ENCODE assay signal across 20 cellular contexts in the genomic region with DNA sequence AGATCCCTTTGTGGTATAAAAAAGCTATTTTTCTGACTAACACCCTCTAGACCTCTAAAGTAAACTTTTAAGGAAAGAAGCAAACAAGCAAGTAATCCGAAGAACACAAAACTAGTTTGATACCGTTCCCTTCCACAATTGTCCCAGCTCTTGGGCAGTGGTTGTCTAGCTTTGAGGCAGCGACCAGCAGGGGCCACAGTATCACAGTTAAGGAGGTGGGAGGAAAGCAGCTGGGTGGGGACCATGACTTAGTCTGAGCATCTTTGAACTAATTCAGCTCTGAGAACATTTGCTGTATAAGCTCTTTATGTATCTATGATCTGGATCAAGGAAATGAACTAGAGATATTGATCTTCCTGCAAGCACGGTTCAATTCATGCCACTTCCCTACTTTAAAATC.
"Had no signal": no experiment of that assay in that cellular context is flagged by ENCODE, and none has a peak within 500 bp of the region (broad histone marks: within the 10 kb centered on the region; RNA-seq: fewer than 3 reads in every experiment).

No MANE protein-coding gene starts in this region.

- H3K27ac Mint-ChIP-seq: memory B cell; stimulated activated memory B cell treated with anti-CD40 and anti-IgM and Interleukin-4, amounts not matched to agents 10 μg/mL and 1 μg/mL and 100 μg/mL, for 72 hours had no signal

- DNase-seq: activated CD4-positive, alpha-beta T cell treated with anti-CD3 and anti-CD28 coated beads for 1 hour; activated CD4-positive, alpha-beta T cell treated with anti-CD3 and anti-CD28 coated beads, Interleukin-2, amount 50 U/mL, for 4 hours; activated naive CD4-positive, alpha-beta T cell treated with Interleukin-2 at 50 U/mL for 16 hours; activated T-cell treated with anti-CD3 and anti-CD28 coated beads for 4 hours; anterior cingulate cortex; cerebellar nuclear complex; effector memory CD4-positive, alpha-beta T cell; foreskin keratinocyte; glutamatergic neuron; kidney glomerular epithelial cell; left ventricle myocardium superior; naive thymus-derived CD8-positive, alpha-beta T cell; posterior cingulate gyrus; retina; stimulated activated CD4-positive, alpha-beta T cell treated with anti-CD3 and anti-CD28 coated beads, Interleukin-2, amount 100 ng/mL, for 48 hours; tibial artery had no signal

- H3K9me3 ChIP-seq: neutrophil, tibial artery had no signal

- H3K27me3 ChIP-seq: neutrophil, tibial artery had no signal

- FAIRE-seq: urothelium cell line had no signal

- H3K4me3 Mint-ChIP-seq: memory B cell; naive thymus-derived CD8-positive, alpha-beta T cell; stimulated activated memory B cell treated with anti-CD40 and anti-IgM and Interleukin-4, amounts not matched to agents 10 μg/mL and 1 μg/mL and 100 μg/mL, for 72 hours had no signal

- H3K27ac ChIP-seq: foreskin keratinocyte, neutrophil, tibial artery had no signal

- H3K9me3 Mint-ChIP-seq: memory B cell; naive thymus-derived CD8-positive, alpha-beta T cell; stimulated activated memory B cell treated with anti-CD40 and anti-IgM and Interleukin-4, amounts not matched to agents 10 μg/mL and 1 μg/mL and 100 μg/mL, for 72 hours had no signal

- H3K4me1 ChIP-seq: foreskin keratinocyte had no signal

- H3K27me3 Mint-ChIP-seq: memory B cell; stimulated activated memory B cell treated with anti-CD40 and anti-IgM and Interleukin-4, amounts not matched to agents 10 μg/mL and 1 μg/mL and 100 μg/mL, for 72 hours had no signal

- H3K4me3 ChIP-seq: tibial artery had no signal

- H3K36me3 Mint-ChIP-seq: memory B cell; naive thymus-derived CD8-positive, alpha-beta T cell; stimulated activated memory B cell treated with anti-CD40 and anti-IgM and Interleukin-4, amounts not matched to agents 10 μg/mL and 1 μg/mL and 100 μg/mL, for 72 hours had no signal

- ATAC-seq: foreskin keratinocyte; left ventricle myocardium superior; naive thymus-derived CD8-positive, alpha-beta T cell; stimulated activated memory B cell treated with anti-CD40 and anti-IgM and Interleukin-4, amounts not matched to agents 10 μg/mL and 1 μg/mL and 100 μg/mL, for 72 hours had no signal

- H3K36me3 ChIP-seq: neutrophil, tibial artery had no signal
